Comparison of ENCODE assay signal across 8 cellular contexts in genomic region chr11:64317961-64318693, GRCh38.
A peak's percentile ranks its signal among the peaks of the same experiment; 100 is the strongest.
DNase-seq lines count a peak whose midpoint lies in the region; ATAC-seq lines count a peak whose summit lies in the region.

Gene PRDX5 (plus strand): TSS chr11:64318121. CDS start chr11:64318216, 95 bp downstream.

- H4K20me1 ChIP-seq in BLaER1 treated with 17β-estradiol and CSF1 and Interleukin-3, amounts not matched to agents 10 nM and 100 nM, result peaks cover 8 to 40% (median 33%) of the 10 kb centered on the region in 11 experiments; a peak in 19 of 22 replicates

- ATAC-seq in HG03460 (IDR thresholded peaks at IDR 0.05; ENCODE audit: unreplicated experiment), result peak; percentile 72

- H3K27me3 ChIP-seq in BLaER1 treated with 17β-estradiol and CSF1 and Interleukin-3, amounts not matched to agents 10 nM and 100 nM, result no peaks in the 10 kb centered on the region

- H3K27ac ChIP-seq in BLaER1 treated with 17β-estradiol and CSF1 and Interleukin-3, amounts not matched to agents 10 nM and 100 nM, result peak within 1 kb of the TSS; percentile 86 to 94 (median 89)
- H3K27ac ChIP-seq in cingulate gyrus (ENCODE audit: low read depth, low read length), result peak within 1 kb of the TSS; percentile 100

- H3K4me1 ChIP-seq in BLaER1 treated with 17β-estradiol and CSF1 and Interleukin-3, amounts not matched to agents 10 nM and 100 nM, result peaks cover 31 to 66% (median 44%) of the 10 kb centered on the region in 10 experiments

- H3K36me3 ChIP-seq in BLaER1 treated with 17β-estradiol and CSF1 and Interleukin-3, amounts not matched to agents 10 nM and 100 nM, result peaks cover 33 to 63% (median 47%) of the 10 kb centered on the region in 11 experiments

- no peaks in the 10 kb centered on the region for H3K9me3 ChIP-seq in BLaER1 treated with 17β-estradiol and CSF1 and Interleukin-3, amounts not matched to agents 10 nM and 100 nM (replicated peaks in 1 of 11)

- H3K9ac ChIP-seq in BLaER1 treated with 17β-estradiol and CSF1 and Interleukin-3, amounts not matched to agents 10 nM and 100 nM, result peak within 1 kb of the TSS; percentile 81 to 94 (median 85)

- peak within 1 kb of the TSS; percentile 73 to 92 (median 81) for H3K4me3 ChIP-seq in BLaER1 treated with 17β-estradiol and CSF1 and Interleukin-3, amounts not matched to agents 10 nM and 100 nM

- DNase-seq in GM19240 (ENCODE audit: insufficient read length, low spot score), result peak; percentile 92
- DNase-seq in NCI-H526 (lab: John Stamatoyannopoulos, UW), result peak; percentile 98 to 99
- DNase-seq in activated CD4-positive, alpha-beta T cell treated with anti-CD3 and anti-CD28 coated beads for 48 hours, result peak; percentile 96
- peak; percentile 98 for DNase-seq in kidney tubule cell (ENCODE audit: low spot score)
- peak; percentile 77 to 92 (median 86) for DNase-seq in stimulated activated CD4-positive, alpha-beta T cell treated with anti-CD3 and anti-CD28 coated beads, Interleukin-1b, Interleukin-23, amount 100 ng/mL, for 24 hours (ENCODE audit: low read depth in 4 of 4, low spot score in 1 of 4)

- peak within 1 kb of the TSS; percentile 86 to 97 (median 94) for H3K4me2 ChIP-seq in BLaER1 treated with 17β-estradiol and CSF1 and Interleukin-3, amounts not matched to agents 10 nM and 100 nM

Comparison
In these comparisons a context has a peak if more than half of its experiments do, and no peak if none do; other contexts are left out.
1. Peak in every context shown above with its lines: DNase-seq, ATAC-seq, H3K4me3 ChIP-seq and H3K27ac ChIP-seq.